In the genomic region with DNA sequence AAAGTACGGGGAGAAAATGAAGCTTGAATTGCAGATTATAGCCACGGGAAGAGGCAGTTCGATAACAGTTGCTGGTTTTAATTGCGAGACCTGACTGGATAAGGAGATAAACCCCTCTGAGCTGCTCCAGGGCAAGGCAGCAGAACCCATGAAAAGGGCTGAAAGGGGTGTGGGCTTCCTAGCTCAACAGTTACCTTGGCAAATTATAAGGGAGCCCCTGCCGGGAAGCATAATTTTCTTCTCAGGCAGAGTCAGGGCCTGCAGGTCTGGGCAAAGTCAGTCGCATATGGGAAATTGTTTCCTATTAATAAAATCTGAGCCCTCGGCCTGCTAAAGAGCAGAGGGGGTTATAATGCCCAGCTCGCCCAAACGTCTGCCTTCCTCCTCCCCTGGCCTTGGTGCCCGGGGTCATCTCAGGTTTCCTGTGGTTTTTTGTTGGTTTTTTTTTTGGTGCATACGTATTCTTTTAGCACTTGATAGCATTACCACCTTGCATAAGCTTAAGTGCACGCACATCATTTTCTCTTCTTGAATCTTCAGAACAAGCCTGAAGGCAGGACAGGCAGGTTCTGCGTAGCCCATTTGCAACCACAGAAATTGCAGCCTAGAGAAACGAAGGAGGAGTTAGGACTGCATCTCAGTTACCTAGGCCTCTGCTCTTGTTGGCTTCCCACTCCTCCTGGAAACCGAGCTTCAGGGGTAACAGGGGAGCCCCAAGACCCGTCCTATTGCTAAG, we compare ENCODE assay signal across 10 cellular contexts. TPM values are rescaled to one million over a fixed set of nuclear protein-coding genes. Genes with fewer than 3 reads are reported as not detected.
DNase-seq lines count a peak whose midpoint lies in the region; ATAC-seq and TF ChIP-seq lines count a peak whose summit lies in the region.
"Had no signal": no experiment of that assay in that cellular context is flagged by ENCODE, and none has a peak within 500 bp of the region (broad histone marks: within the 10 kb centered on the region; RNA-seq: fewer than 3 reads in every experiment).

No MANE protein-coding gene starts in this region.

- peaks cover 0 to 30% (median 4%) of the 10 kb centered on the region in 4 donors for H3K4me1 Mint-ChIP-seq in CD4-positive, CD25-positive, alpha-beta regulatory T cell
- peaks cover 40 to 58% (median 40%) of the 10 kb centered on the region in 3 donors for H3K4me1 Mint-ChIP-seq in T-cell
- H3K4me1 Mint-ChIP-seq in nephron, result peaks cover 24% of the 10 kb centered on the region
- peaks cover 4% of the 10 kb centered on the region; the same call in 1 of the 2 replicates for H3K4me1 Mint-ChIP-seq in HFFc6 (ENCODE audit: low read depth)

- CTCF ChIA-PET in T-cell (lab: Charles Lee), result no interaction called here

- peak in 1 of 3 donors; percentile 6 for DNase-seq in CD4-positive, CD25-positive, alpha-beta regulatory T cell
- peak in 11 of 34 experiments; percentile 8 to 61 (median 17) for DNase-seq in T-cell
- DNase-seq in HFFc6, result no peak
- no peak for DNase-seq in MG63
- DNase-seq: activated CD4-positive, CD25-positive, alpha-beta regulatory T cell; stimulated activated CD4-positive, alpha-beta T cell treated with anti-CD3 and anti-CD28 coated beads, Interleukin-4, amount 100 ng/mL, for 1 hour had no signal

- H3K9ac ChIP-seq in Loucy (ENCODE audit: low read depth, low read length, poor library complexity, severe bottlenecking), result peak overlapping the region; percentile 45

- peaks cover 4% of the 10 kb centered on the region for H3K4me1 ChIP-seq in CD4-positive, CD25-positive, alpha-beta regulatory T cell (ENCODE audit: control insufficient read depth, insufficient read depth, low read length, poor library complexity, severe bottlenecking)
- H3K4me1 ChIP-seq in Loucy (ENCODE audit: insufficient read depth, low read length, poor library complexity, severe bottlenecking), result peaks cover 27% of the 10 kb centered on the region

- H3K36me3 ChIP-seq in CD4-positive, CD25-positive, alpha-beta regulatory T cell (ENCODE audit: control insufficient read depth, insufficient read depth, low read length), result no peaks in the 10 kb centered on the region
- H3K36me3 ChIP-seq in Loucy (ENCODE audit: insufficient read depth, low read length) (no peaks in the 10 kb centered on the region), MG63 (no peaks in the 10 kb centered on the region)

- H3K4me3 Mint-ChIP-seq in CD4-positive, CD25-positive, alpha-beta regulatory T cell, result no peak overlapping the region
- H3K4me3 Mint-ChIP-seq in T-cell (peak overlapping the region in 1 of 3 donors; percentile 46), nephron (no peak overlapping the region), HFFc6 (no peak overlapping the region)

- peaks cover 0 to 1% (median 0%) of the 10 kb centered on the region in 7 donors for H3K9me3 Mint-ChIP-seq in CD4-positive, CD25-positive, alpha-beta regulatory T cell
- H3K9me3 Mint-ChIP-seq in T-cell, result no peaks in the 10 kb centered on the region
- no peaks in the 10 kb centered on the region for H3K9me3 Mint-ChIP-seq in nephron
- H3K9me3 Mint-ChIP-seq in HFFc6, result no peaks in the 10 kb centered on the region

- POLR2A ChIA-PET in T-cell (lab: Charles Lee), result no interaction called here

- no peaks in the 10 kb centered on the region for H3K79me2 ChIP-seq in Loucy (ENCODE audit: insufficient read depth, low read length)

- no peaks in the 10 kb centered on the region for H3K27me3 ChIP-seq in CD4-positive, CD25-positive, alpha-beta regulatory T cell (ENCODE audit: control insufficient read depth, insufficient read depth, low read length)
- H3K27me3 ChIP-seq in Loucy (ENCODE audit: insufficient read depth, low read length, poor library complexity, severe bottlenecking) (peaks cover 11% of the 10 kb centered on the region), MG63 (no peaks in the 10 kb centered on the region)

- H3K9me3 ChIP-seq in CD4-positive, CD25-positive, alpha-beta regulatory T cell (ENCODE audit: control insufficient read depth in 2 of 2, low read length in 2 of 2), result no peaks in the 10 kb centered on the region
- H3K9me3 ChIP-seq in Loucy (ENCODE audit: insufficient read depth, low read depth, low read length) (no peaks in the 10 kb centered on the region), MG63 (no peaks in the 10 kb centered on the region)

- peaks cover 15% of the 10 kb centered on the region for H3K36me3 Mint-ChIP-seq in CD4-positive, CD25-positive, alpha-beta regulatory T cell
- H3K36me3 Mint-ChIP-seq in T-cell (peaks cover 17% of the 10 kb centered on the region), nephron (ENCODE audit: low read depth) (no peaks in the 10 kb centered on the region), HFFc6 (ENCODE audit: low read depth) (no peaks in the 10 kb centered on the region)

- H2AFZ ChIP-seq in Loucy (ENCODE audit: low read length), result no peak overlapping the region

- ATAC-seq in CD4-positive, CD25-positive, alpha-beta regulatory T cell (ENCODE audit: low read depth in 2 of 2), result no peak
- ATAC-seq in T-cell (replicated peaks in 1 of 4) (peak; percentile 26 to 75 (median 30)), HG03135 (IDR thresholded peaks at IDR 0.05; ENCODE audit: unreplicated experiment) (no peak), HG03097 (IDR thresholded peaks at IDR 0.05; ENCODE audit: low FRiP score, unreplicated experiment) (no peak)

- H3K27me3 Mint-ChIP-seq in CD4-positive, CD25-positive, alpha-beta regulatory T cell, result no peaks in the 10 kb centered on the region
- H3K27me3 Mint-ChIP-seq in T-cell (no peaks in the 10 kb centered on the region), nephron (ENCODE audit: low read depth) (peaks cover 12% of the 10 kb centered on the region), HFFc6 (ENCODE audit: insufficient read depth) (peaks cover 9% of the 10 kb centered on the region)

- peak overlapping the region; percentile 32 to 79 (median 46) for H3K27ac Mint-ChIP-seq in CD4-positive, CD25-positive, alpha-beta regulatory T cell
- H3K27ac Mint-ChIP-seq in T-cell (peak overlapping the region; percentile 74 to 91), nephron (peak overlapping the region; percentile 3 to 79 (median 27)), HFFc6 (no peak overlapping the region)

- H3F3A ChIP-seq in Loucy (ENCODE audit: low read depth), result 0 out of 2 replicates have a peak, but pooled peaks cover 3% of the 10 kb centered on the region

- no peak overlapping the region for H3K4me3 ChIP-seq in CD4-positive, CD25-positive, alpha-beta regulatory T cell (ENCODE audit: low read depth, low read length)
- peak overlapping the region; percentile 27 for H3K4me3 ChIP-seq in Loucy (ENCODE audit: low read length, poor library complexity, severe bottlenecking)
- H3K4me3 ChIP-seq in MG63, result no peak overlapping the region

- H3K4me2 ChIP-seq in Loucy (ENCODE audit: low read depth, low read length, poor library complexity, severe bottlenecking), result peak overlapping the region; percentile 61

- no peak overlapping the region for H3K27ac ChIP-seq in CD4-positive, CD25-positive, alpha-beta regulatory T cell (ENCODE audit: insufficient read depth, low read length, poor library complexity, severe bottlenecking)

- TF ChIP-seq CTCF in Loucy (conservative IDR thresholded peaks at IDR 0.05; ENCODE audit: low read length) (no peak), nephron (IDR thresholded peaks at IDR 0.05; ENCODE audit: unreplicated experiment in 3 of 3) (no peak), HFFc6 (IDR thresholded peaks at IDR 0.05) (no peak)

- no peaks in the 10 kb centered on the region for H3K9me2 ChIP-seq in Loucy (replicated peaks; ENCODE audit: low read depth, low read length)

- no peaks in the 10 kb centered on the region for H4K20me1 ChIP-seq in Loucy (ENCODE audit: insufficient read depth, low read length, poor library complexity, severe bottlenecking)

RNA-seq across cellular contexts. Expression of gene SELENON, which starts 33.9 kb away (rescaled TPM):
- 19.2 TPM for total RNA-seq in CD4-positive, CD25-positive, alpha-beta regulatory T cell
- polyA plus RNA-seq in CD4-positive, CD25-positive, alpha-beta regulatory T cell, result 1 to 10 TPM; 1.2 to 2.7 (median 2.0) TPM
- total RNA-seq in T-cell, result 10 to 100 TPM; 22.4 to 28.9 (median 25.9) TPM
- total RNA-seq in HFFc6 (2021; fragmentation: NEBNext Ultra II Directional; extraction: Animal tissue kit (Norgen Biotek cat#: 25700)), result 10 to 100 TPM; 48.1 to 64.5 (median 58.8) TPM
- 12.9 and 18.8 TPM in 2 replicates for total RNA-seq in MG63 (2014; rRNA removed; shearing (Covaris generic); ENCODE audit: low replicate concordance)

RNA-seq across cellular contexts. Expression of gene MTFR1L, which starts 53.7 kb away (rescaled TPM):
- total RNA-seq in CD4-positive, CD25-positive, alpha-beta regulatory T cell, result 32.9 TPM
- polyA plus RNA-seq in CD4-positive, CD25-positive, alpha-beta regulatory T cell, result 10 to 100 TPM; 29.7 to 56.1 (median 32.4) TPM
- 10 to 100 TPM; 39.6 to 48.1 (median 41.6) TPM for total RNA-seq in T-cell
- total RNA-seq in HFFc6 (2021; fragmentation: NEBNext Ultra II Directional; extraction: Animal tissue kit (Norgen Biotek cat#: 25700)), result 10 to 100 TPM; 52.4 to 69.1 (median 59.1) TPM
- total RNA-seq in MG63 (2014; rRNA removed; shearing (Covaris generic); ENCODE audit: low replicate concordance), result 18.2 and 24.3 TPM in 2 replicates

Comparison
In these comparisons a context has a peak if more than half of its experiments do, and no peak if none do; other contexts are left out.
1. ATAC-seq: peak in T-cell (4 of 4); none in CD4-positive, CD25-positive, alpha-beta regulatory T cell (0 of 2), HG03135 (single experiment) and HG03097 (single experiment).